Comparison of ENCODE assay signal across 16 cellular contexts in genomic region chr6:36955671-36956070, GRCh38. TPM values are rescaled to one million over a fixed set of nuclear protein-coding genes. Genes with fewer than 3 reads are reported as not detected.
A peak's percentile ranks its signal among the peaks of the same experiment; 100 is the strongest.
DNase-seq lines count a peak whose midpoint lies in the region; ATAC-seq and TF ChIP-seq lines count a peak whose summit lies in the region.
"Had no signal": no experiment of that assay in that cellular context is flagged by ENCODE, and none has a peak within 500 bp of the region (broad histone marks: within the 10 kb centered on the region; RNA-seq: fewer than 3 reads in every experiment).

No MANE protein-coding gene starts in this region.

- no peak for DNase-seq in activated CD4-positive, alpha-beta T cell treated with anti-CD3 and anti-CD28 coated beads, Interleukin-2, amount 10 ng/mL, durations not matched to agents 7 days and 5 days
- DNase-seq in activated CD4-positive, alpha-beta T cell treated with anti-CD3 and anti-CD28 coated beads, Interleukin-2, amount 50 U/mL, for 4 hours: no peak
- DNase-seq in DND-41 (no peak), omental fat pad (ENCODE audit: low spot score) (no peak), NCI-H82 treated with DMSO at 0.1 percent for 48 hours (lab: John Stamatoyannopoulos, UW; ENCODE audit: unreplicated experiment) (no peak)
- no peak for DNase-seq in stimulated activated naive CD4-positive, alpha-beta T cell (lab: John Stamatoyannopoulos, UW)
- DNase-seq: hippocampal formation, MV-4-11 had no signal

- POLR2A ChIA-PET in activated CD4-positive, alpha-beta T cell treated with anti-CD3 and anti-CD28 coated beads, Interleukin-2, amount 10 ng/mL, durations not matched to agents 7 days and 5 days (lab: Charles Lee): no interaction called here

- H3K4me1 ChIP-seq in DND-41 (ENCODE audit: insufficient read depth, low read length): peaks cover 9% of the 10 kb centered on the region
- H3K4me1 ChIP-seq: prostate gland had no signal

- ATAC-seq in DND-41 (ENCODE audit: insufficient read depth, low read depth): peak; percentile 47; the same call in 2 of the 3 replicates
- ATAC-seq in activated T-helper 17 cell treated with anti-CD3 and anti-CD28 coated beads, Interleukin-2, amount 50 U/mL, for 72 hours (replicated peaks): peak; percentile 42
- ATAC-seq in omental fat pad (ENCODE audit: low FRiP score): peak; percentile 24
- no peak for ATAC-seq in GM18867 (IDR thresholded peaks at IDR 0.05; ENCODE audit: unreplicated experiment)

- no peak overlapping the region for H3K4me3 ChIP-seq in DND-41 (ENCODE audit: low read depth in 1 of 2, low read length in 2 of 2)
- H3K4me3 ChIP-seq: ascending aorta, prostate gland, SK-N-MC, thoracic aorta had no signal

- H3K27ac Mint-ChIP-seq in activated CD4-positive, alpha-beta T cell treated with anti-CD3 and anti-CD28 coated beads, Interleukin-2, amount 10 ng/mL, durations not matched to agents 7 days and 5 days: peak overlapping the region; percentile 76
- peak overlapping the region; percentile 72 for H3K27ac Mint-ChIP-seq in activated T-helper 17 cell treated with anti-CD3 and anti-CD28 coated beads, Interleukin-2, amount 50 U/mL, for 72 hours
- H3K27ac Mint-ChIP-seq: dendritic cell treated with granulocyte-macrophage colony-stimulating factor and Interleukin-4, amounts not matched to agents 40 ng/mL and 50 ng/mL, for 4 days had no signal

- no peaks in the 10 kb centered on the region for H3K27me3 Mint-ChIP-seq in activated CD4-positive, alpha-beta T cell treated with anti-CD3 and anti-CD28 coated beads, Interleukin-2, amount 10 ng/mL, durations not matched to agents 7 days and 5 days
- no peaks in the 10 kb centered on the region for H3K27me3 Mint-ChIP-seq in activated T-helper 17 cell treated with anti-CD3 and anti-CD28 coated beads, Interleukin-2, amount 50 U/mL, for 72 hours

- no peaks in the 10 kb centered on the region for H3K27me3 ChIP-seq in DND-41 (ENCODE audit: insufficient read depth, low read length, poor library complexity)
- H3K27me3 ChIP-seq: ascending aorta had no signal

- no peaks in the 10 kb centered on the region for H3K36me3 ChIP-seq in DND-41 (ENCODE audit: insufficient read depth, low read length)
- H3K36me3 ChIP-seq: ascending aorta, prostate gland, thoracic aorta had no signal

- H3K4me2 ChIP-seq in DND-41 (ENCODE audit: insufficient read depth, low read length): no peak overlapping the region

- H3K36me3 Mint-ChIP-seq in activated CD4-positive, alpha-beta T cell treated with anti-CD3 and anti-CD28 coated beads, Interleukin-2, amount 10 ng/mL, durations not matched to agents 7 days and 5 days (ENCODE audit: low read depth): peaks cover 3% of the 10 kb centered on the region
- no peaks in the 10 kb centered on the region for H3K36me3 Mint-ChIP-seq in activated T-helper 17 cell treated with anti-CD3 and anti-CD28 coated beads, Interleukin-2, amount 50 U/mL, for 72 hours (ENCODE audit: low read depth)

- peaks cover 56% of the 10 kb centered on the region for H3K4me1 Mint-ChIP-seq in activated CD4-positive, alpha-beta T cell treated with anti-CD3 and anti-CD28 coated beads, Interleukin-2, amount 10 ng/mL, durations not matched to agents 7 days and 5 days
- peaks cover 34% of the 10 kb centered on the region for H3K4me1 Mint-ChIP-seq in activated T-helper 17 cell treated with anti-CD3 and anti-CD28 coated beads, Interleukin-2, amount 50 U/mL, for 72 hours

- no peaks in the 10 kb centered on the region for H3K9me3 ChIP-seq in DND-41 (ENCODE audit: insufficient read depth, low read length, severe bottlenecking)
- H3K9me3 ChIP-seq: ascending aorta, prostate gland, thoracic aorta had no signal

- H3K79me2 ChIP-seq in DND-41 (ENCODE audit: insufficient read depth, low read length): no peaks in the 10 kb centered on the region

- H3K4me3 Mint-ChIP-seq in activated CD4-positive, alpha-beta T cell treated with anti-CD3 and anti-CD28 coated beads, Interleukin-2, amount 10 ng/mL, durations not matched to agents 7 days and 5 days: peak overlapping the region; percentile 63
- peak overlapping the region; percentile 73 for H3K4me3 Mint-ChIP-seq in activated T-helper 17 cell treated with anti-CD3 and anti-CD28 coated beads, Interleukin-2, amount 50 U/mL, for 72 hours
- H3K4me3 Mint-ChIP-seq: dendritic cell treated with granulocyte-macrophage colony-stimulating factor and Interleukin-4, amounts not matched to agents 40 ng/mL and 50 ng/mL, for 4 days had no signal

- no peak overlapping the region for H3K27ac ChIP-seq in DND-41 (ENCODE audit: low read length)
- H3K27ac ChIP-seq: ascending aorta, prostate gland, SK-N-MC, thoracic aorta, VCaP had no signal

- TF ChIP-seq CTCF in DND-41 (IDR thresholded peaks at IDR 0.05; ENCODE audit: borderline replicate concordance, extremely low read depth, low read length, poor library complexity, severe bottlenecking) (no peak), omental fat pad (IDR thresholded peaks at IDR 0.05) (no peak)

- H3K9ac ChIP-seq in DND-41 (ENCODE audit: low read depth, low read length): no peak overlapping the region

- H4K20me1 ChIP-seq in DND-41 (ENCODE audit: insufficient read depth, low read length): no peaks in the 10 kb centered on the region

- CTCF ChIA-PET in activated CD4-positive, alpha-beta T cell treated with anti-CD3 and anti-CD28 coated beads, Interleukin-2, amount 10 ng/mL, durations not matched to agents 7 days and 5 days (lab: Charles Lee): interaction anchor here (0.6 to 3.4 kb wide), 7 partner anchors 8 to 173 kb away, joined by 3 to 12 read pairs (median 4); no protein-coding TSS in a partner anchor

- H3K9me3 Mint-ChIP-seq in activated CD4-positive, alpha-beta T cell treated with anti-CD3 and anti-CD28 coated beads, Interleukin-2, amount 10 ng/mL, durations not matched to agents 7 days and 5 days: no peaks in the 10 kb centered on the region
- H3K9me3 Mint-ChIP-seq in activated T-helper 17 cell treated with anti-CD3 and anti-CD28 coated beads, Interleukin-2, amount 50 U/mL, for 72 hours: no peaks in the 10 kb centered on the region
- H3K9me3 Mint-ChIP-seq: dendritic cell treated with granulocyte-macrophage colony-stimulating factor and Interleukin-4, amounts not matched to agents 40 ng/mL and 50 ng/mL, for 4 days had no signal

- H2AFZ ChIP-seq in DND-41 (ENCODE audit: low read depth, low read length): no peak overlapping the region

RNA-seq across cellular contexts. Expression of gene PI16, which starts 1.1 kb away (rescaled TPM):
- total RNA-seq in activated CD4-positive, alpha-beta T cell treated with anti-CD3 and anti-CD28 coated beads, Interleukin-2, amount 10 ng/mL, durations not matched to agents 7 days and 5 days: 10 to 100 TPM; 13.5 to 15.1 TPM
- 1 to 10 TPM; 1.8 to 2.1 TPM for total RNA-seq in activated T-helper 17 cell treated with anti-CD3 and anti-CD28 coated beads, Interleukin-2, amount 50 U/mL, for 72 hours
- total RNA-seq in omental fat pad: 10 to 100 TPM in 2 of 4 donors, 1 to 10 TPM in 2; 1.3 to 41.9 (median 8.9) TPM

RNA-seq across cellular contexts. Expression of gene MTCH1, which starts 30.3 kb away (rescaled TPM):
- total RNA-seq in activated CD4-positive, alpha-beta T cell treated with anti-CD3 and anti-CD28 coated beads, Interleukin-2, amount 10 ng/mL, durations not matched to agents 7 days and 5 days: 100 to 1,000 TPM in 1 of 2 experiments, 10 to 100 TPM in 1; 94.7 to 107 TPM
- 100 to 1,000 TPM in 1 of 2 donors, 10 to 100 TPM in 1; 97.9 to 133 TPM for total RNA-seq in activated T-helper 17 cell treated with anti-CD3 and anti-CD28 coated beads, Interleukin-2, amount 50 U/mL, for 72 hours
- 100 to 1,000 TPM; 227 to 251 (median 239) TPM for total RNA-seq in omental fat pad

RNA-seq across cellular contexts. Expression of gene FGD2, which starts 49.8 kb away (rescaled TPM):
- total RNA-seq in activated CD4-positive, alpha-beta T cell treated with anti-CD3 and anti-CD28 coated beads, Interleukin-2, amount 10 ng/mL, durations not matched to agents 7 days and 5 days: 1 to 10 TPM; 1.5 to 2.1 TPM
- 1 to 10 TPM; 5.3 to 8.3 TPM for total RNA-seq in activated T-helper 17 cell treated with anti-CD3 and anti-CD28 coated beads, Interleukin-2, amount 50 U/mL, for 72 hours
- 10 to 100 TPM; 20.0 to 83.6 (median 63.0) TPM for total RNA-seq in omental fat pad
